In the genomic region with DNA sequence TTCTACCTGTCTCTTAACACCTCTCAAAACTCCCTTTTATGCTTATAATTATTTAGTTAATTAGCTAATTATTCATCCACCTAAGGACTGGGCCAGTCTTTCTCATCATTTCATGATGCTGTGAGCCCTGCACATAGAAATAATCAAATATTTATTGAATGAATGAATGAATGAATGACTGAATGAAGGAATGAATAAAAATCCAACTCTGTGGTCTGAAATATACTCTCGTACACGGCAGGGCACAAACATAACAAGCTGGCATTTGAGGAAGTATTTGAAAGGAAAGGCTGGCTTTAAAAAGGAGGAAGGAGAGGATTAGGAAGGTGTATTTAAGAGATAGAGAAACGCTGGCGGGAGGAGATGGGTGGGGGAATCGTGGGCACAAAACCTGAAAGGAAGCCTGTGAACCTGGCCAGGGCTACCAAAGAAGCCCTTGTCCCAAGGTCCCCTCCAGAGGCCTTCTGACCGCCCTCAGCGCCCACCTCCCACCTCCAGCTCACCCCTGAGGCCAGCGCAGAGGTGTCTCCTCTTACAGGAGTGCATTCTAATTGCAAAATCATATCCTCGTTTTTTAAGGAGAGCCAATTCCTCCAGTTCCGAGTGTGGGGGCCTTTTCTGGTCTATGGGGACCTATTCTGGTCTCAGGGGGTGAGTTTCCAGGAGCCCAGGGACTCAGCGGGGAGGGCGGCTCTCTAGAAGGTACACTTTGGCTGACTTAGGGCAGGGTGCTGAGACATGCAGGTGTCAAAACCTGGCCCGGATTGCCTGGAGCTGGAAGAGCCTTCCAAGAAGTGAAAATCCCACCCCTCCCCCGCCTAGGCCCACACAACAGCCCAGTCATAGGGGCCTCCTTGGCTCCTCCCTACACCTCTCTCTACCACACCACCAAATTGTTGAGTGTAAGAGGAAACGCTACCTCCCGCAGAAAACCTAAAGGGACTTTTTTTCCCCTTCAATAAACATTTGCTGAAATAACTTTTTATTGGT, we compare ENCODE assay signal across 8 cellular contexts. TPM values are rescaled to one million over a fixed set of nuclear protein-coding genes. Genes with fewer than 3 reads are reported as not detected.
A peak's percentile ranks its signal among the peaks of the same experiment; 100 is the strongest.
DNase-seq lines count a peak whose midpoint lies in the region; ATAC-seq and TF ChIP-seq lines count a peak whose summit lies in the region.

No MANE protein-coding gene starts in this region.

- peak; percentile 84 for DNase-seq in GDM1 (lab: John Stamatoyannopoulos, UW)
- DNase-seq in HAP-1 (ENCODE audit: low spot score in 2 of 2): peak; percentile 24 to 76
- DNase-seq in OCI-M1 (lab: John Stamatoyannopoulos, UW): peak; percentile 57
- peak; percentile 37 for DNase-seq in endothelial cell (ENCODE audit: low spot score)
- peak; percentile 23 for DNase-seq in renal cortical epithelial cell (ENCODE audit: low read depth)
- DNase-seq in PC-3: no peak
- no peak for DNase-seq in DMS53 (lab: John Stamatoyannopoulos, UW)

- no peaks in the 10 kb centered on the region for H3K79me2 ChIP-seq in PC-3 (ENCODE audit: low read length)

- POLR2A ChIA-PET in PC-3 (lab: Charles Lee; ENCODE audit: unreplicated experiment): no interaction called here

- no peaks in the 10 kb centered on the region for H3K9me3 Mint-ChIP-seq in endothelial cell (ENCODE audit: unreplicated experiment)

- no peaks in the 10 kb centered on the region for H3K9me2 ChIP-seq in PC-3 (replicated peaks; ENCODE audit: low read length)

- H3K4me3 ChIP-seq in HAP-1: no peak overlapping the region
- H3K4me3 ChIP-seq in PC-3 (ENCODE audit: low read length): no peak overlapping the region

- no peak overlapping the region for H2AFZ ChIP-seq in PC-3 (ENCODE audit: low read length)

- H3K36me3 Mint-ChIP-seq in endothelial cell (ENCODE audit: low read depth, unreplicated experiment): no peaks in the 10 kb centered on the region

- H3K4me1 ChIP-seq in HAP-1: peaks cover 18% of the 10 kb centered on the region
- peaks cover 6% of the 10 kb centered on the region; the same call in 1 of the 2 replicates for H3K4me1 ChIP-seq in PC-3 (ENCODE audit: insufficient read depth, low read length)

- in situ Hi-C loops in HAP-1 (cut with MboI; ENCODE audit: low sequenced_read_pairs): no loop called here

- no peaks in the 10 kb centered on the region for H3F3A ChIP-seq in PC-3 (ENCODE audit: low read length, unreplicated experiment)

- ATAC-seq in PC-3: no peak
- ATAC-seq in GM18870 (IDR thresholded peaks at IDR 0.05; ENCODE audit: unreplicated experiment): no peak

- intact Hi-C loops in PC-3 (cut with micrococcal nuclease): no loop called here

- no peaks in the 10 kb centered on the region for H3K27me3 ChIP-seq in HAP-1 (ENCODE audit: low read depth)
- H3K27me3 ChIP-seq in PC-3 (ENCODE audit: low read length): no peaks in the 10 kb centered on the region

- no peak overlapping the region for H3K27ac ChIP-seq in PC-3 (ENCODE audit: low read length)

- no peaks in the 10 kb centered on the region for H3K27me3 Mint-ChIP-seq in endothelial cell (ENCODE audit: unreplicated experiment)

- H3K9ac ChIP-seq in PC-3 (ENCODE audit: low read length): no peak overlapping the region

- peaks cover 10% of the 10 kb centered on the region for H3K4me1 Mint-ChIP-seq in endothelial cell (ENCODE audit: unreplicated experiment)

- H4K20me1 ChIP-seq in PC-3 (ENCODE audit: low read length): no peaks in the 10 kb centered on the region

- H3K9me3 ChIP-seq in HAP-1: no peaks in the 10 kb centered on the region; the same call in 1 of the 2 replicates
- H3K9me3 ChIP-seq in PC-3 (ENCODE audit: low read length): no peaks in the 10 kb centered on the region

- H3K4me2 ChIP-seq in PC-3 (ENCODE audit: low read length): no peak overlapping the region

- no peak overlapping the region for H3K27ac Mint-ChIP-seq in endothelial cell (ENCODE audit: unreplicated experiment)

- no peak for TF ChIP-seq CTCF in endothelial cell (IDR thresholded peaks at IDR 0.05; ENCODE audit: unreplicated experiment)
- no peak for TF ChIP-seq CTCF in PC-3 (conservative IDR thresholded peaks at IDR 0.05; ENCODE audit: low read depth, low read length)

- H3K4me3 Mint-ChIP-seq in endothelial cell (ENCODE audit: unreplicated experiment): peak overlapping the region; percentile 72

- H3K36me3 ChIP-seq in HAP-1 (replicated peaks) (no peaks in the 10 kb centered on the region), PC-3 (ENCODE audit: low read depth, low read length) (no peaks in the 10 kb centered on the region)

- BruUV-seq in PC-3 (replicated peaks; lab: Mats Ljungman, UMichigan): no TSS peak

- CTCF ChIA-PET in PC-3 (lab: Charles Lee): no interaction called here

RNA-seq across cellular contexts. Expression of gene JDP2, which starts 8.7 kb away (rescaled TPM):
- total RNA-seq in endothelial cell (ENCODE audit: unreplicated experiment) (5.1 TPM), renal cortical epithelial cell (27.0 and 36.5 TPM in 2 replicates), PC-3 (2014; rRNA removed) (5.8 and 8.2 TPM in 2 replicates)

Comparison
In these comparisons a context has a peak if more than half of its experiments do, and no peak if none do; other contexts are left out.
1. DNase-seq: peak in GDM1 (single experiment), HAP-1 (2 of 2), OCI-M1 (single experiment), endothelial cell (single experiment) and renal cortical epithelial cell (single experiment); none in PC-3 (single experiment) and DMS53 (single experiment).